In the genomic region with DNA sequence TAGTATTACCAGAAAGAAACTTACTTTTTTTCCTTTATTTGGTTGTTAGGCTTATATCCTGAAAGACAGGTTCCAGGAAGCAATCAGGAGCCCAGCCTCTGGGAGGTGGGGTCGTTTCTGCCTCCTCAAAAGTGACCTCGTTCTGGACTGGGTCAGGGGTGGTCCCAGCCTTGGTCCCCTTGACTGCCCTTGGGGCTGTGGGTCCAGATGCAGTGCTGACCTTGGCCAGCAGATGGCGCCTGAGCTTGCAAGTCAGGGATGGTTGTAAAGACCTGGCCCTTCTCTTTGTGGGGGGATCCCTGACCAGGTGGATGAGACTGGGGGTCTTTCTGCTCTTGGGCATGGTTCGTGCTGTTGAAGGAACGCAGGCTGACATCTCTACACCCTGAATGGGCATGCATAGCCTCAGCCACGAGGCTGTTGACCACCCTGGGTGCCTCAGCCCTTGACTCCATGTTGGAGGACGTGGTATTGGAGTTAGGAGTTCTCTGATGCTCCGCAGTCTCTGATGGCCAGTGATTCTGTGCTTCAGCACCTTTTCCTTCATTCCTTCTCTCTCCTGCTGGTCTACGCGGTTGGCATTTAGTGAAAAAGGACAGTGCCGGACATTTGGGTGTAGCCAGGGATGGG, we compare ENCODE assay signal across 8 cellular contexts.
DNase-seq lines count a peak whose midpoint lies in the region; ATAC-seq and TF ChIP-seq lines count a peak whose summit lies in the region.

No MANE protein-coding gene starts in this region.

- WGBS in IMR-90 (ENCODE audit: extremely low coverage in 2 of 2, insufficient read length in 1 of 2), 2 experiments = 0% methylated on average over 2 of the region's 11 CpGs; no CpG with 5 or more reads in 1 of the 2 experiments
- 60% methylated on average over 11 of the region's 11 CpGs for WGBS in hepatocyte (ENCODE audit: low lambda C conversion rate, missing lambda C conversion rate)
- WGBS in sigmoid colon, 2 donors = 58 to 60% methylated on average over 11 of the region's 11 CpGs

- TF ChIP-seq EP300 in sigmoid colon (IDR thresholded peaks at IDR 0.05) = no peak

- H3K4me1 ChIP-seq in CD8-positive, alpha-beta T cell (ENCODE audit: insufficient read depth, low read length) = no peaks in the 10 kb centered on the region
- no peaks in the 10 kb centered on the region for H3K4me1 ChIP-seq in IMR-90 (ENCODE audit: control insufficient read depth, insufficient read depth, low read length)
- no peaks in the 10 kb centered on the region for H3K4me1 ChIP-seq in hepatocyte (ENCODE audit: insufficient read depth)
- no peaks in the 10 kb centered on the region for H3K4me1 ChIP-seq in sigmoid colon

- H3K36me3 Mint-ChIP-seq in CD8-positive, alpha-beta T cell = peaks cover 46% of the 10 kb centered on the region

- no peak overlapping the region for H2AK5ac ChIP-seq in IMR-90 (ENCODE audit: low read depth, low read length)

- H2BK15ac ChIP-seq in IMR-90 (ENCODE audit: low read depth, low read length) = no peak overlapping the region

- intact Hi-C loops in CD8-positive, alpha-beta T cell (cut with DNase I, micrococcal nuclease) = loop anchor here in 1 of 2 experiments (10.0 kb wide), 1 partner anchor 703 kb away; no protein-coding TSS in a partner anchor
- intact Hi-C loops in IMR-90 (cut with micrococcal nuclease) (loop anchor here (1.0 to 10.0 kb wide), 5 partner anchors 163 to 1043 kb away; no protein-coding TSS in a partner anchor), sigmoid colon (cut with DNase I) (loop anchor here (2.0 to 5.0 kb wide), 2 partner anchors 705 to 975 kb away; no protein-coding TSS in a partner anchor)

- H3K23ac ChIP-seq in IMR-90 (ENCODE audit: low read depth, low read length) = no peak overlapping the region

- CTCF ChIA-PET in CD8-positive, alpha-beta T cell (lab: Charles Lee) = interaction anchor here (0.6 to 3.5 kb wide), 19 partner anchors 8 to 1071 kb away, joined by 3 to 12 read pairs (median 4); no protein-coding TSS in a partner anchor
- CTCF ChIA-PET in IMR-90 (lab: Yijun Ruan, JAX) = interaction anchor here (0.6 to 1.7 kb wide), 8 partner anchors 8 to 985 kb away, joined by 3 to 10 read pairs (median 3); no protein-coding TSS in a partner anchor

- no peaks in the 10 kb centered on the region for H3K36me3 ChIP-seq in CD8-positive, alpha-beta T cell (ENCODE audit: insufficient read depth, low read length)
- no peaks in the 10 kb centered on the region for H3K36me3 ChIP-seq in IMR-90 (ENCODE audit: control insufficient read depth, insufficient read depth, low read length)
- H3K36me3 ChIP-seq in hepatocyte (replicated peaks; ENCODE audit: insufficient read depth, low read depth) = no peaks in the 10 kb centered on the region
- H3K36me3 ChIP-seq in sigmoid colon = peaks cover 0 to 7% (median 0%) of the 10 kb centered on the region in 4 donors

- H2AFZ ChIP-seq in IMR-90 (replicated peaks; ENCODE audit: low read length, poor library complexity) = no peak overlapping the region
- no peak overlapping the region for H2AFZ ChIP-seq in hepatocyte

- H3K27ac Mint-ChIP-seq in CD8-positive, alpha-beta T cell = no peak overlapping the region

- H3K14ac ChIP-seq in IMR-90 (replicated peaks; ENCODE audit: low read depth, low read length) = no peak overlapping the region

- no peaks in the 10 kb centered on the region for H3K79me2 ChIP-seq in hepatocyte

- POLR2A ChIA-PET in CD8-positive, alpha-beta T cell (lab: Charles Lee) = no interaction called here
- POLR2A ChIA-PET in IMR-90 (lab: Charles Lee; ENCODE audit: unreplicated experiment) = no interaction called here

- peak; percentile 75 for TF ChIP-seq RAD21 in IMR-90 (IDR thresholded peaks at IDR 0.05; ENCODE audit: low read length)

- no TSS peak for BruUV-seq in IMR-90 (replicated peaks; lab: Mats Ljungman, UMichigan)

- H3K27me3 ChIP-seq in CD8-positive, alpha-beta T cell (ENCODE audit: insufficient read depth, low read length) = no peaks in the 10 kb centered on the region
- H3K27me3 ChIP-seq in IMR-90 (ENCODE audit: control insufficient read depth, insufficient read depth, low read length) (no peaks in the 10 kb centered on the region), hepatocyte (no peaks in the 10 kb centered on the region), sigmoid colon (no peaks in the 10 kb centered on the region)

- ATAC-seq in CD8-positive, alpha-beta T cell = peak; percentile 38
- ATAC-seq in GM19397 (IDR thresholded peaks at IDR 0.05; ENCODE audit: unreplicated experiment) (peak; percentile 74), IMR-90 (ENCODE audit: low read depth) (peak; percentile 87), HG02938 (IDR thresholded peaks at IDR 0.05; ENCODE audit: unreplicated experiment) (no peak)

- no peak overlapping the region for H2BK5ac ChIP-seq in IMR-90 (ENCODE audit: low read depth, low read length, poor library complexity, severe bottlenecking)

- H3K9me1 ChIP-seq in IMR-90 (ENCODE audit: insufficient read depth, low read length) = no peaks in the 10 kb centered on the region

- DNase-seq in CD8-positive, alpha-beta T cell = peak; percentile 52 to 83 (median 72)
- DNase-seq in IMR-90 (peak; percentile 49), T-helper 2 cell (peak; percentile 15 to 67 (median 61)), astrocyte of the cerebellum (ENCODE audit: low read depth) (peak; percentile 46), hepatocyte (ENCODE audit: low spot score) (peak; percentile 80), sigmoid colon (peak; percentile 74)

- no peaks in the 10 kb centered on the region for H3K9me2 ChIP-seq in hepatocyte (replicated peaks; ENCODE audit: insufficient read depth)

- no peak for TF ChIP-seq POLR2A in IMR-90 (IDR thresholded peaks at IDR 0.05; ENCODE audit: low read depth, low read length)
- TF ChIP-seq POLR2A in sigmoid colon (IDR thresholded peaks at IDR 0.05) = no peak

- H3K4me3 ChIP-seq in CD8-positive, alpha-beta T cell (ENCODE audit: low read depth, low read length) = no peak overlapping the region
- H3K4me3 ChIP-seq in IMR-90 (ENCODE audit: insufficient read depth, low read depth, low read length) (no peak overlapping the region), astrocyte of the cerebellum (ENCODE audit: low read depth, low read length) (no peak overlapping the region), hepatocyte (no peak overlapping the region), sigmoid colon (no peak overlapping the region)

- no peaks in the 10 kb centered on the region for H3K9me3 Mint-ChIP-seq in CD8-positive, alpha-beta T cell

- H2AK9ac ChIP-seq in IMR-90 (replicated peaks; ENCODE audit: low read depth, low read length, poor library complexity) = no peak overlapping the region

- no peak overlapping the region for H2BK120ac ChIP-seq in IMR-90 (ENCODE audit: low read depth, low read length)

- H3K9me3 ChIP-seq in CD8-positive, alpha-beta T cell (ENCODE audit: low read length) = no peaks in the 10 kb centered on the region
- H3K9me3 ChIP-seq in IMR-90 (ENCODE audit: control insufficient read depth, insufficient read depth, low read length) (no peaks in the 10 kb centered on the region), hepatocyte (ENCODE audit: low read depth) (no peaks in the 10 kb centered on the region), sigmoid colon (no peaks in the 10 kb centered on the region)

- no peak overlapping the region for H3K56ac ChIP-seq in IMR-90 (ENCODE audit: extremely low read depth, insufficient read depth, low read length)

- dilution Hi-C loops in IMR-90 (cut with HindIII; ENCODE audit: low sequenced_read_pairs, unreplicated experiment) = no loop called here

- H3K4ac ChIP-seq in IMR-90 (ENCODE audit: low read depth, low read length) = no peak overlapping the region

- H4K91ac ChIP-seq in IMR-90 (ENCODE audit: insufficient read depth, low read depth, low read length) = no peak overlapping the region

- no peak overlapping the region for H3K4me3 Mint-ChIP-seq in CD8-positive, alpha-beta T cell

- H4K5ac ChIP-seq in IMR-90 (ENCODE audit: low read depth, low read length) = no peak overlapping the region

- H4K20me1 ChIP-seq in IMR-90 (ENCODE audit: insufficient read depth, low read length) (no peaks in the 10 kb centered on the region; the same call in 1 of the 2 replicates), hepatocyte (ENCODE audit: insufficient read depth, poor library complexity, severe bottlenecking) (no peaks in the 10 kb centered on the region)

- H3K79me1 ChIP-seq in IMR-90 (ENCODE audit: low read depth in 1 of 2, low read length in 2 of 2) = no peaks in the 10 kb centered on the region

- H3K4me2 ChIP-seq in IMR-90 (ENCODE audit: low read depth, low read length) (no peak overlapping the region), hepatocyte (no peak overlapping the region)

- H2BK20ac ChIP-seq in IMR-90 (ENCODE audit: low read depth, low read length) = no peak overlapping the region

- in situ Hi-C loops in IMR-90 (cut with MboI; ENCODE audit: low sequenced_read_pairs) (loop anchor here (25.0 kb wide), 2 partner anchors 725 to 975 kb away; no protein-coding TSS in a partner anchor), astrocyte of the cerebellum (cut with HindIII; ENCODE audit: low sequenced_read_pairs) (no loop called here)

- H4K8ac ChIP-seq in IMR-90 (ENCODE audit: low read depth in 2 of 2, low read length in 2 of 2) = no peak overlapping the region

- no peak overlapping the region for H3K27ac ChIP-seq in CD8-positive, alpha-beta T cell (ENCODE audit: low read depth, low read length)
- H3K27ac ChIP-seq in IMR-90 (ENCODE audit: insufficient read depth, low read length) (no peak overlapping the region), hepatocyte (no peak overlapping the region), sigmoid colon (no peak overlapping the region)

- H3K9ac ChIP-seq in IMR-90 (ENCODE audit: low read depth, low read length) = no peak overlapping the region

- peak; percentile 78 for TF ChIP-seq CTCF in CD8-positive, alpha-beta T cell (IDR thresholded peaks at IDR 0.05)
- TF ChIP-seq CTCF in IMR-90 (conservative IDR thresholded peaks at IDR 0.05; ENCODE audit: low read depth, low read length) = peak; percentile 80
- TF ChIP-seq CTCF in astrocyte of the cerebellum (IDR thresholded peaks at IDR 0.05; ENCODE audit: low read depth, low read length, missing control alignments) = peak; percentile 99
- TF ChIP-seq CTCF in hepatocyte (IDR thresholded peaks at IDR 0.05; ENCODE audit: poor library complexity) = peak; percentile 95
- TF ChIP-seq CTCF in sigmoid colon (IDR thresholded peaks at IDR 0.05) = peak; percentile 28 to 88 (median 71)

- H3K27me3 Mint-ChIP-seq in CD8-positive, alpha-beta T cell (ENCODE audit: low read depth) = no peaks in the 10 kb centered on the region

- H3K18ac ChIP-seq in IMR-90 (ENCODE audit: low read depth, low read length) = no peak overlapping the region

- no peaks in the 10 kb centered on the region for H3K4me1 Mint-ChIP-seq in CD8-positive, alpha-beta T cell (ENCODE audit: low read depth)

TF ChIP-seq in IMR-90, 13 proteins besides CTCF, POLR2A, EP300 and RAD21:
- TF ChIP-seq FOS (IDR thresholded peaks at IDR 0.05; ENCODE audit: low read depth, low read length) (no peak), SMC3 (IDR thresholded peaks at IDR 0.05; ENCODE audit: low read depth, low read length) (peak; percentile 66), RFX5 (IDR thresholded peaks at IDR 0.05; ENCODE audit: low read depth, low read length) (no peak), CHD1 (IDR thresholded peaks at IDR 0.05; ENCODE audit: low read depth, low read length) (no peak), NFE2L2 (IDR thresholded peaks at IDR 0.05; ENCODE audit: low read depth, low read length) (no peak), RCOR1 (IDR thresholded peaks at IDR 0.05; ENCODE audit: insufficient replicate concordance, low read length) (no peak), CEBPB (IDR thresholded peaks at IDR 0.05; ENCODE audit: low read depth, low read length) (no peak)
